Comparison of ENCODE assay signal across 8 cellular contexts in genomic region chr7:151745090-151745638, GRCh38.
A peak's percentile ranks its signal among the peaks of the same experiment; 100 is the strongest.
DNase-seq lines count a peak whose midpoint lies in the region; ATAC-seq, FAIRE-seq and TF ChIP-seq lines count a peak whose summit lies in the region.

No MANE protein-coding gene starts in this region.

- H3K27ac ChIP-seq in RWPE1 (peak overlapping the region; percentile 21), small intestine (ENCODE audit: low read depth in 1 of 2, low read length in 1 of 2) (peak overlapping the region; percentile 82 to 95)

- H3K4me3 ChIP-seq in small intestine (ENCODE audit: low read depth in 1 of 2, low read length in 2 of 2), result peak overlapping the region in 1 of 2 donors; percentile 14

- FAIRE-seq in small intestine (lab: Jason Lieb, UNC), result no peak

- peak; percentile 55 for TF ChIP-seq CTCF in RWPE1 (conservative IDR thresholded peaks at IDR 0.05; ENCODE audit: low read depth)

- no peaks in the 10 kb centered on the region for H3K36me3 ChIP-seq in small intestine (ENCODE audit: control insufficient read depth in 2 of 2, insufficient read depth in 2 of 2, low read length in 2 of 2)

- no peaks in the 10 kb centered on the region for H3K27me3 ChIP-seq in small intestine (ENCODE audit: control insufficient read depth in 2 of 2, insufficient read depth in 2 of 2, low read length in 2 of 2)

- WGBS in small intestine, 3 donors, result 17 to 52% (median 35%) methylated on average over 22 of the region's 22 CpGs

- H3K4me1 ChIP-seq in small intestine (ENCODE audit: control insufficient read depth in 2 of 2, insufficient read depth in 1 of 2, low read depth in 1 of 2, low read length in 1 of 2), result peaks cover 3 to 7% of the 10 kb centered on the region in 2 donors

- CTCF ChIA-PET in RWPE1 (lab: Yijun Ruan, JAX), result interaction anchor here (0.5 to 2.1 kb wide), 13 partner anchors 9 to 802 kb away, joined by 3 to 5 read pairs (median 4); no protein-coding TSS in a partner anchor

- ATAC-seq in GM19023 (IDR thresholded peaks at IDR 0.05; ENCODE audit: unreplicated experiment), result no peak
- ATAC-seq in GM19467 (IDR thresholded peaks at IDR 0.05; ENCODE audit: unreplicated experiment), result no peak

- DNase-seq in SHP77 (lab: John Stamatoyannopoulos, UW), result peak; percentile 14 to 23
- DNase-seq in SHP77 treated with DMSO at 0.1 percent for 48 hours (lab: John Stamatoyannopoulos, UW), result no peak
- peak; percentile 51 for DNase-seq in RWPE1 (ENCODE audit: low spot score)
- peak; percentile 38 for DNase-seq in fibroblast of the conjunctiva (ENCODE audit: low read depth)
- peak; percentile 99 for DNase-seq in small intestine
- DNase-seq in cerebellar nuclear complex (lab: John Stamatoyannopoulos, UW), result no peak

- H3K9me3 ChIP-seq in small intestine (ENCODE audit: control insufficient read depth, low read depth), result no peaks in the 10 kb centered on the region

- POLR2A ChIA-PET in RWPE1 (lab: Yijun Ruan, JAX; ENCODE audit: low non-redundant PET), result no interaction called here

Comparison
In these comparisons a context has a peak if more than half of its experiments do, and no peak if none do; other contexts are left out.
1. DNase-seq: peak in SHP77 (2 of 2), RWPE1 (single experiment), fibroblast of the conjunctiva (single experiment) and small intestine (single experiment); none in SHP77 treated with DMSO at 0.1 percent for 48 hours (single experiment) and cerebellar nuclear complex (0 of 2).